15 cellular contexts compared by ENCODE assay signal in genomic region chr22:27296091-27296675, GRCh38.
DNase-seq lines count a peak whose midpoint lies in the region; ATAC-seq and TF ChIP-seq lines count a peak whose summit lies in the region.
"Had no signal": no experiment of that assay in that cellular context is flagged by ENCODE, and none has a peak within 500 bp of the region (broad histone marks: within the 10 kb centered on the region; RNA-seq: fewer than 3 reads in every experiment).

No MANE protein-coding gene starts in this region.

- no peak for ATAC-seq in SK-N-SH treated with all-trans-retinoic acid at 6 μM for 48 hours
- ATAC-seq in activated CD4-positive, alpha-beta T cell treated with anti-CD3 and anti-CD28 coated beads for 36 hours, result no peak

- H3K27me3 ChIP-seq in SK-N-SH (ENCODE audit: insufficient read depth) (no peaks in the 10 kb centered on the region; the same call in 1 of the 2 replicates), neuronal stem cell (ENCODE audit: control insufficient read depth in 3 of 3, insufficient read depth in 3 of 3, low read depth in 1 of 3, low read length in 3 of 3) (no peaks in the 10 kb centered on the region)
- H3K27me3 ChIP-seq: BLaER1 treated with 17β-estradiol and CSF1 and Interleukin-3, amounts not matched to agents 10 nM and 100 nM had no signal

- H3K36me3 ChIP-seq in SK-N-SH (replicated peaks in 1 of 2; ENCODE audit: control insufficient read depth in 1 of 2, insufficient read depth in 2 of 2, low read length in 1 of 2), result no peaks in the 10 kb centered on the region
- no peaks in the 10 kb centered on the region for H3K36me3 ChIP-seq in neuronal stem cell (replicated peaks in 1 of 2; ENCODE audit: control insufficient read depth in 2 of 2, insufficient read depth in 2 of 2, low read length in 2 of 2)
- H3K36me3 ChIP-seq: BLaER1 treated with 17β-estradiol and CSF1 and Interleukin-3, amounts not matched to agents 10 nM and 100 nM had no signal

- no peak overlapping the region for H2AK5ac ChIP-seq in neuronal stem cell (ENCODE audit: low read depth, low read length)

- no peak overlapping the region for H2BK5ac ChIP-seq in neuronal stem cell (ENCODE audit: low read length)

- H3K9me3 Mint-ChIP-seq in activated CD4-positive, alpha-beta T cell treated with anti-CD3 and anti-CD28 coated beads for 36 hours (ENCODE audit: low read depth), result no peaks in the 10 kb centered on the region

- peak; percentile 55 for DNase-seq in SK-N-SH
- DNase-seq in head of caudate nucleus, result peak in 22 of 42 donors; percentile 11 to 75 (median 52)
- no peak for DNase-seq in neuronal stem cell (ENCODE audit: low spot score)
- no peak for DNase-seq in activated CD4-positive, alpha-beta T cell treated with anti-CD3 and anti-CD28 coated beads for 36 hours
- no peak for DNase-seq in NCI-H2081 (lab: John Stamatoyannopoulos, UW)
- no peak for DNase-seq in DMS79 (lab: John Stamatoyannopoulos, UW)
- DNase-seq: ACHN; Calu3; CD4-positive, CD25-positive, alpha-beta regulatory T cell; DMS 273 treated with DMSO at 0.1 percent for 48 hours; DMS79 treated with DMSO at 0.1 percent for 48 hours; EL; IMR-90 had no signal

- POLR2A ChIA-PET in SK-N-SH (lab: Yijun Ruan, JAX), result no interaction called here
- POLR2A ChIA-PET in activated CD4-positive, alpha-beta T cell treated with anti-CD3 and anti-CD28 coated beads for 36 hours (lab: Charles Lee), result no interaction called here

- TF ChIP-seq CTCF in SK-N-SH (IDR thresholded peaks at IDR 0.05), result no peak

- no peaks in the 10 kb centered on the region for H3K79me1 ChIP-seq in neuronal stem cell (ENCODE audit: low read depth, low read length)

- H3K4me3 ChIP-seq in SK-N-SH (ENCODE audit: low read depth in 2 of 2, low read length in 1 of 2) (no peak overlapping the region), neuronal stem cell (ENCODE audit: low read length in 2 of 2) (no peak overlapping the region)
- H3K4me3 ChIP-seq: BLaER1 treated with 17β-estradiol and CSF1 and Interleukin-3, amounts not matched to agents 10 nM and 100 nM had no signal

- no peak overlapping the region for H2AFZ ChIP-seq in SK-N-SH (ENCODE audit: low read depth)
- H2AFZ ChIP-seq in neuronal stem cell (ENCODE audit: low read length), result no peak overlapping the region

- peak overlapping the region; percentile 14 for H3K14ac ChIP-seq in neuronal stem cell (ENCODE audit: low read length)

- no peak overlapping the region for H3K27ac Mint-ChIP-seq in activated CD4-positive, alpha-beta T cell treated with anti-CD3 and anti-CD28 coated beads for 36 hours

- H3K36me3 Mint-ChIP-seq in activated CD4-positive, alpha-beta T cell treated with anti-CD3 and anti-CD28 coated beads for 36 hours (ENCODE audit: low read depth), result no peaks in the 10 kb centered on the region
- H3K36me3 Mint-ChIP-seq: CD4-positive, CD25-positive, alpha-beta regulatory T cell had no signal

- H4K20me1 ChIP-seq in SK-N-SH (ENCODE audit: insufficient read depth), result no peaks in the 10 kb centered on the region
- H4K20me1 ChIP-seq: BLaER1 treated with 17β-estradiol and CSF1 and Interleukin-3, amounts not matched to agents 10 nM and 100 nM had no signal

- no peak overlapping the region for H3K4ac ChIP-seq in neuronal stem cell (ENCODE audit: low read length)

- WGBS in SK-N-SH (ENCODE audit: low lambda C conversion rate), result 66% methylated on average over 24 of the region's 24 CpGs
- WGBS in neuronal stem cell (ENCODE audit: extremely low coverage in 2 of 2, insufficient read length in 2 of 2, insufficient replicate concordance in 1 of 2), 2 donors, result no CpG with 5 or more reads among the region's 24 CpGs

- H3K4me2 ChIP-seq in SK-N-SH (no peak overlapping the region), neuronal stem cell (ENCODE audit: insufficient read depth, low read length, poor library complexity, severe bottlenecking) (no peak overlapping the region)
- H3K4me2 ChIP-seq: BLaER1 treated with 17β-estradiol and CSF1 and Interleukin-3, amounts not matched to agents 10 nM and 100 nM had no signal

- H2BK15ac ChIP-seq in neuronal stem cell (ENCODE audit: low read length), result no peak overlapping the region

- no peak overlapping the region for H4K8ac ChIP-seq in neuronal stem cell (ENCODE audit: low read depth, low read length)

- H4K91ac ChIP-seq in neuronal stem cell (ENCODE audit: low read depth, low read length, poor library complexity), result no peak overlapping the region

- H3K4me3 Mint-ChIP-seq in activated CD4-positive, alpha-beta T cell treated with anti-CD3 and anti-CD28 coated beads for 36 hours, result no peak overlapping the region
- H3K4me3 Mint-ChIP-seq: CD4-positive, CD25-positive, alpha-beta regulatory T cell had no signal

- H3K9me2 ChIP-seq in SK-N-SH, result no peaks in the 10 kb centered on the region

- H3K4me1 Mint-ChIP-seq in activated CD4-positive, alpha-beta T cell treated with anti-CD3 and anti-CD28 coated beads for 36 hours, result no peaks in the 10 kb centered on the region

- no peak for TF ChIP-seq RAD21 in SK-N-SH (IDR thresholded peaks at IDR 0.05; ENCODE audit: low read length)

- no peak overlapping the region for H3K9ac ChIP-seq in SK-N-SH
- peak overlapping the region; percentile 5 for H3K9ac ChIP-seq in neuronal stem cell (ENCODE audit: low read depth, low read length, poor library complexity)
- H3K9ac ChIP-seq: BLaER1 treated with 17β-estradiol and CSF1 and Interleukin-3, amounts not matched to agents 10 nM and 100 nM had no signal

- H3K27ac ChIP-seq in SK-N-SH (ENCODE audit: low read depth in 2 of 2, low read length in 1 of 2), result peak overlapping the region in 1 of 2 experiments; percentile 39; a peak in 1 of 4 replicates
- H3K27ac ChIP-seq in neuronal stem cell (replicated peaks; ENCODE audit: low read length), result no peak overlapping the region
- H3K27ac ChIP-seq: BLaER1 treated with 17β-estradiol and CSF1 and Interleukin-3, amounts not matched to agents 10 nM and 100 nM had no signal

- peak overlapping the region; percentile 22 for H2BK120ac ChIP-seq in neuronal stem cell (ENCODE audit: low read depth, low read length)

- peaks cover 38% of the 10 kb centered on the region for H3K27me3 Mint-ChIP-seq in activated CD4-positive, alpha-beta T cell treated with anti-CD3 and anti-CD28 coated beads for 36 hours

- no peaks in the 10 kb centered on the region for H3F3A ChIP-seq in SK-N-SH (replicated peaks; ENCODE audit: insufficient read depth)

- H3K4me1 ChIP-seq in SK-N-SH (ENCODE audit: control insufficient read depth in 1 of 2, insufficient read depth in 2 of 2, low read depth in 1 of 2, low read length in 1 of 2) (peaks cover 14 to 20% of the 10 kb centered on the region in 2 experiments; a peak in 2 of 4 replicates), neuronal stem cell (ENCODE audit: control insufficient read depth in 2 of 2, insufficient read depth in 1 of 2, low read depth in 1 of 2, low read length in 2 of 2) (peaks cover 16 to 61% of the 10 kb centered on the region in 2 donors)

- intact Hi-C loops in head of caudate nucleus (cut with DNase I), result no loop called here
- intact Hi-C loops in activated CD4-positive, alpha-beta T cell treated with anti-CD3 and anti-CD28 coated beads for 36 hours (cut with DNase I, micrococcal nuclease), result no loop called here

- no peak overlapping the region for H3K23ac ChIP-seq in neuronal stem cell (ENCODE audit: low read depth, low read length, poor library complexity)

- H3K9me3 ChIP-seq in SK-N-SH, result no peaks in the 10 kb centered on the region
- H3K9me3 ChIP-seq in neuronal stem cell (replicated peaks in 1 of 2; ENCODE audit: control insufficient read depth in 2 of 2, insufficient read depth in 1 of 2, low read depth in 1 of 2, low read length in 2 of 2), result no peaks in the 10 kb centered on the region
- H3K9me3 ChIP-seq: BLaER1 treated with 17β-estradiol and CSF1 and Interleukin-3, amounts not matched to agents 10 nM and 100 nM had no signal

- TF ChIP-seq EP300 in SK-N-SH (IDR thresholded peaks at IDR 0.05; ENCODE audit: borderline replicate concordance in 1 of 2, low read depth in 1 of 2, low read length in 1 of 2), result no peak

- peak overlapping the region; percentile 55 for H3K18ac ChIP-seq in neuronal stem cell (ENCODE audit: low read length)

- H3K79me2 ChIP-seq in SK-N-SH (ENCODE audit: insufficient read depth), result no peaks in the 10 kb centered on the region

- H2BK12ac ChIP-seq in neuronal stem cell (ENCODE audit: low read length), result no peak overlapping the region

- CTCF ChIA-PET in SK-N-SH (lab: Yijun Ruan, JAX), result interaction anchor here (1.0 to 1.5 kb wide), 2 partner anchors 109 to 618 kb away, joined by 3 read pairs; no protein-coding TSS in a partner anchor
- CTCF ChIA-PET in activated CD4-positive, alpha-beta T cell treated with anti-CD3 and anti-CD28 coated beads for 36 hours (lab: Charles Lee), result interaction anchor here (0.5 kb wide), 1 partner anchor 504 kb away, joined by 3 read pairs; no protein-coding TSS in a partner anchor

TF ChIP-seq in SK-N-SH, 30 proteins besides CTCF, POLR2A, EP300 and RAD21 (continues in another document):
- TF ChIP-seq MEF2A (IDR thresholded peaks at IDR 0.05; ENCODE audit: borderline replicate concordance, low read depth) (no peak), YY1 (IDR thresholded peaks at IDR 0.05; ENCODE audit: low read depth) (no peak), CHD2 (IDR thresholded peaks at IDR 0.05; ENCODE audit: low read length, partially characterized antibody) (no peak), IRF3 (IDR thresholded peaks at IDR 0.05; ENCODE audit: low read depth, low read length) (no peak)

TF ChIP-seq in SK-N-SH treated with all-trans-retinoic acid at 6 μM for 48 hours, 23 proteins besides CTCF, POLR2A, EP300 and RAD21 (continues in another document):
- TF ChIP-seq ZFP30 (CRISPR knock-in tag; IDR thresholded peaks at IDR 0.05) (no peak), CSRNP3 (CRISPR knock-in tag; IDR thresholded peaks at IDR 0.05) (no peak), ZNF565 (CRISPR knock-in tag; conservative IDR thresholded peaks at IDR 0.05; ENCODE audit: low read depth) (no peak), ZFP3 (CRISPR knock-in tag; IDR thresholded peaks at IDR 0.05) (no peak), ZC3H10 (CRISPR knock-in tag; IDR thresholded peaks at IDR 0.05) (no peak)

Comparison
In these comparisons a context has a peak if more than half of its experiments do, and no peak if none do; other contexts are left out.
1. DNase-seq: peak in SK-N-SH (single experiment) and head of caudate nucleus (22 of 42); none in neuronal stem cell (single experiment), activated CD4-positive, alpha-beta T cell treated with anti-CD3 and anti-CD28 coated beads for 36 hours (single experiment), NCI-H2081 (0 of 2) and DMS79 (single experiment).